8 cellular contexts compared by ENCODE assay signal in genomic region chr3:44477312-44478030, GRCh38. TPM values are rescaled to one million over a fixed set of nuclear protein-coding genes. Genes with fewer than 3 reads are reported as not detected.
DNase-seq lines count a peak whose midpoint lies in the region; ATAC-seq, FAIRE-seq and TF ChIP-seq lines count a peak whose summit lies in the region.

ZNF445 (minus strand) TSS chr3:44477670; CDS start chr3:44455549, 22,121 bp downstream.

- H3K9me3 Mint-ChIP-seq in IgD-negative memory B cell (no peaks in the 10 kb centered on the region), natural killer cell (no peaks in the 10 kb centered on the region)
- H3K9me3 Mint-ChIP-seq in activated T-helper 1 cell treated with anti-CD3 and anti-CD28 coated beads, Interleukin-12 subunit alpha, Interleukin-12 subunit beta, Interleukin-2, Interleukin-4 antibody, amounts not matched to agents 30 ng/mL and 10 ng/mL and 1 ng/mL, durations not matched to agents 14 hours and 24 hours and 36 hours: no peaks in the 10 kb centered on the region
- no peaks in the 10 kb centered on the region for H3K9me3 Mint-ChIP-seq in stimulated activated naive B cell treated with anti-CD40 and anti-IgM and Interleukin-4, amounts not matched to agents 10 μg/mL and 1 μg/mL and 100 μg/mL, for 72 hours

- ATAC-seq in GM21526 (IDR thresholded peaks at IDR 0.05; ENCODE audit: low FRiP score, unreplicated experiment) (peak; percentile 73), natural killer cell (peak; percentile 91 to 95 (median 91))
- peak; percentile 96 to 98 for ATAC-seq in stimulated activated naive B cell treated with anti-CD40 and anti-IgM and Interleukin-4, amounts not matched to agents 10 μg/mL and 1 μg/mL and 100 μg/mL, for 72 hours (replicated peaks)

- intact Hi-C loops in activated T-helper 1 cell treated with anti-CD3 and anti-CD28 coated beads, Interleukin-12 subunit alpha, Interleukin-12 subunit beta, Interleukin-2, Interleukin-4 antibody, amounts not matched to agents 30 ng/mL and 10 ng/mL and 1 ng/mL, durations not matched to agents 14 hours and 24 hours and 36 hours (cut with micrococcal nuclease): loop anchor here (1.0 kb wide), 4 partner anchors 9 to 154 kb away; partner anchors contain the start of gene TCAIM
- intact Hi-C loops in natural killer cell (cut with micrococcal nuclease): loop anchor here (1.0 to 10.0 kb wide), 3 partner anchors 33 to 143 kb away; partner anchors contain the start of gene TCAIM

- peak within 1 kb of the TSS; percentile 63 to 89 (median 83) for H3K27ac Mint-ChIP-seq in IgD-negative memory B cell
- peak within 1 kb of the TSS; percentile 78 for H3K27ac Mint-ChIP-seq in activated T-helper 1 cell treated with anti-CD3 and anti-CD28 coated beads, Interleukin-12 subunit alpha, Interleukin-12 subunit beta, Interleukin-2, Interleukin-4 antibody, amounts not matched to agents 30 ng/mL and 10 ng/mL and 1 ng/mL, durations not matched to agents 14 hours and 24 hours and 36 hours
- H3K27ac Mint-ChIP-seq in natural killer cell: peak within 1 kb of the TSS; percentile 83 to 92
- H3K27ac Mint-ChIP-seq in stimulated activated naive B cell treated with anti-CD40 and anti-IgM and Interleukin-4, amounts not matched to agents 10 μg/mL and 1 μg/mL and 100 μg/mL, for 72 hours: peak within 1 kb of the TSS; percentile 94

- H3K27me3 Mint-ChIP-seq in IgD-negative memory B cell: no peaks in the 10 kb centered on the region
- H3K27me3 Mint-ChIP-seq in activated T-helper 1 cell treated with anti-CD3 and anti-CD28 coated beads, Interleukin-12 subunit alpha, Interleukin-12 subunit beta, Interleukin-2, Interleukin-4 antibody, amounts not matched to agents 30 ng/mL and 10 ng/mL and 1 ng/mL, durations not matched to agents 14 hours and 24 hours and 36 hours (ENCODE audit: insufficient read depth): no peaks in the 10 kb centered on the region
- H3K27me3 Mint-ChIP-seq in natural killer cell (ENCODE audit: low read depth in 2 of 2): no peaks in the 10 kb centered on the region
- no peaks in the 10 kb centered on the region for H3K27me3 Mint-ChIP-seq in stimulated activated naive B cell treated with anti-CD40 and anti-IgM and Interleukin-4, amounts not matched to agents 10 μg/mL and 1 μg/mL and 100 μg/mL, for 72 hours

- H3K36me3 Mint-ChIP-seq in IgD-negative memory B cell (no peaks in the 10 kb centered on the region), natural killer cell (no peaks in the 10 kb centered on the region)
- H3K36me3 Mint-ChIP-seq in activated T-helper 1 cell treated with anti-CD3 and anti-CD28 coated beads, Interleukin-12 subunit alpha, Interleukin-12 subunit beta, Interleukin-2, Interleukin-4 antibody, amounts not matched to agents 30 ng/mL and 10 ng/mL and 1 ng/mL, durations not matched to agents 14 hours and 24 hours and 36 hours (ENCODE audit: low read depth): peaks cover 5% of the 10 kb centered on the region
- peaks cover 0 to 2% of the 10 kb centered on the region in 2 donors for H3K36me3 Mint-ChIP-seq in stimulated activated naive B cell treated with anti-CD40 and anti-IgM and Interleukin-4, amounts not matched to agents 10 μg/mL and 1 μg/mL and 100 μg/mL, for 72 hours

- FAIRE-seq in D721Med (lab: Jason Lieb, UNC): no peak

- DNase-seq in D721Med (ENCODE audit: insufficient read length, low spot score): peak; percentile 79
- peak; percentile 84 for DNase-seq in RPMI8226
- DNase-seq in activated T-helper 1 cell treated with anti-CD3 and anti-CD28 coated beads, Interleukin-12 subunit alpha, Interleukin-12 subunit beta, Interleukin-2, Interleukin-4 antibody, amounts not matched to agents 30 ng/mL and 10 ng/mL and 1 ng/mL, durations not matched to agents 14 hours and 24 hours and 36 hours (ENCODE audit: low spot score): peak; percentile 76
- DNase-seq in fibroblast of mammary gland (ENCODE audit: low read depth): peak; percentile 72
- peak; percentile 73 for DNase-seq in natural killer cell
- peak; percentile 74 for DNase-seq in stimulated activated naive B cell treated with anti-CD40 and anti-IgM and Interleukin-4, amounts not matched to agents 10 μg/mL and 1 μg/mL and 100 μg/mL, for 72 hours

- H3K4me1 Mint-ChIP-seq in IgD-negative memory B cell: peaks cover 14 to 21% (median 20%) of the 10 kb centered on the region in 3 donors
- peaks cover 24% of the 10 kb centered on the region for H3K4me1 Mint-ChIP-seq in activated T-helper 1 cell treated with anti-CD3 and anti-CD28 coated beads, Interleukin-12 subunit alpha, Interleukin-12 subunit beta, Interleukin-2, Interleukin-4 antibody, amounts not matched to agents 30 ng/mL and 10 ng/mL and 1 ng/mL, durations not matched to agents 14 hours and 24 hours and 36 hours (ENCODE audit: low read depth)
- H3K4me1 Mint-ChIP-seq in natural killer cell: peaks cover 22 to 41% of the 10 kb centered on the region in 2 donors
- H3K4me1 Mint-ChIP-seq in stimulated activated naive B cell treated with anti-CD40 and anti-IgM and Interleukin-4, amounts not matched to agents 10 μg/mL and 1 μg/mL and 100 μg/mL, for 72 hours: peaks cover 8 to 16% of the 10 kb centered on the region in 2 donors

- H3K4me3 Mint-ChIP-seq in IgD-negative memory B cell (peak within 1 kb of the TSS; percentile 89 to 96 (median 93)), natural killer cell (peak within 1 kb of the TSS; percentile 96)
- peak within 1 kb of the TSS; percentile 88 for H3K4me3 Mint-ChIP-seq in activated T-helper 1 cell treated with anti-CD3 and anti-CD28 coated beads, Interleukin-12 subunit alpha, Interleukin-12 subunit beta, Interleukin-2, Interleukin-4 antibody, amounts not matched to agents 30 ng/mL and 10 ng/mL and 1 ng/mL, durations not matched to agents 14 hours and 24 hours and 36 hours
- peak within 1 kb of the TSS; percentile 95 to 98 for H3K4me3 Mint-ChIP-seq in stimulated activated naive B cell treated with anti-CD40 and anti-IgM and Interleukin-4, amounts not matched to agents 10 μg/mL and 1 μg/mL and 100 μg/mL, for 72 hours

- peak within 1 kb of the TSS; percentile 74 for H3K4me3 ChIP-seq in fibroblast of mammary gland (ENCODE audit: control insufficient read depth, low read depth, low read length)

- TF ChIP-seq CTCF in D721Med (IDR thresholded peaks at IDR 0.05; ENCODE audit: insufficient read depth, missing control alignments) (no peak), fibroblast of mammary gland (conservative IDR thresholded peaks at IDR 0.05; ENCODE audit: control insufficient read depth, insufficient read depth, low read depth, low read length) (no peak), natural killer cell (IDR thresholded peaks at IDR 0.05) (no peak)

RNA-seq across cellular contexts. Expression of gene ZNF445, which starts in this region (rescaled TPM):
- polyA plus RNA-seq in IgD-negative memory B cell: 2.7 TPM
- total RNA-seq in activated T-helper 1 cell treated with anti-CD3 and anti-CD28 coated beads, Interleukin-12 subunit alpha, Interleukin-12 subunit beta, Interleukin-2, Interleukin-4 antibody, amounts not matched to agents 30 ng/mL and 10 ng/mL and 1 ng/mL, durations not matched to agents 14 hours and 24 hours and 36 hours: 18.7 and 19.3 TPM in 2 replicates
- total RNA-seq in natural killer cell: 10 to 100 TPM; 15.5 to 24.4 (median 17.4) TPM

Comparison
In these comparisons a context has a peak if more than half of its experiments do, and no peak if none do; other contexts are left out.
1. Peak in every context shown above with its lines: DNase-seq, ATAC-seq and H3K4me3 ChIP-seq.